Comparison of ENCODE assay signal across 8 cellular contexts in the genomic region with DNA sequence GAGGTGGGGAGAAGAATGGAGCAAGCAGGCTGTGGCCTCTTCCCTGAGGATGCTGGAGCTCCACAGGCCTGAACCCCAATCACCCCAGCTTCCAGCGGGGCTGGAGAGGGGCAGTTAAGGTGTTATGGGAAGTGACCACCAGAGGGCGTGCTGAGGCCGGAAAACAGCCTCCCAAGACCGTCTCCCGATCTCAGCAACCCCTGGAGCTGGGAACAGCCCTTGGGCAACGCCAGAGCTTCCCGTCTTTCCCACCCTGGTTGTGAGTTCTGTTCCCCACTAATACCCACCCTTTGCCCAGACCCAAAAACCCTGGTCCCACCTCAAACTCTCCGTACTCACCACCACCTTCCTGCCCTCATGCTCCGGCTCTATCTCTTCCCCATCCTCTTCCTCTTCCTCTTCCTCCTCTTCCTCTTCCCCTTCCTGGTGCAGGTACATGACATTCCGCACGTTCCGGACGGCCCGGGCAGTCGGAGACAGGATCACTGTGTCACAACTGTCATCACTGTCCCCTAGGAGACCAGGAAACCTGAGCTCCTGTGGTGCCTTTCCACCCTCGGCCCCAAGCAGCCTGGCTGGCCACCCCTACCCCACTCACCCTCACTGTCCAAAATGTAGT. TPM values are rescaled to one million over a fixed set of nuclear protein-coding genes. Genes with fewer than 3 reads are reported as not detected.
DNase-seq lines count a peak whose midpoint lies in the region; ATAC-seq, FAIRE-seq and TF ChIP-seq lines count a peak whose summit lies in the region.

No MANE protein-coding gene starts in this region.

- H3K4me1 Mint-ChIP-seq in GM23338, result peaks cover 41% of the 10 kb centered on the region

- H3K27me3 ChIP-seq in AG04450 (ENCODE audit: control insufficient read depth, insufficient read depth, low read length) (no peaks in the 10 kb centered on the region), GM23338 (ENCODE audit: insufficient read depth) (0 out of 2 replicates have a peak, but pooled peaks cover 3% of the 10 kb centered on the region), H1 (replicated peaks in 1 of 4; ENCODE audit: control insufficient read depth in 3 of 4, extremely low read depth in 1 of 4, insufficient read depth in 3 of 4, low read length in 3 of 4) (peaks cover 0 to 2% (median 0%) of the 10 kb centered on the region in 4 experiments; a peak in 2 of 7 replicates)

- no peak overlapping the region for H3K4me3 Mint-ChIP-seq in GM23338

- H3K4me2 ChIP-seq in GM23338 (no peak overlapping the region), H1 (ENCODE audit: insufficient read depth in 1 of 2, low read depth in 2 of 2, low read length in 2 of 2) (no peak overlapping the region)

- no peak overlapping the region for H3K9ac ChIP-seq in H1 (replicated peaks in 1 of 4; ENCODE audit: extremely low read depth in 1 of 4, low read depth in 3 of 4, low read length in 3 of 4)

- ATAC-seq in GM23338 (peak; percentile 79), GM21515 (IDR thresholded peaks at IDR 0.05; ENCODE audit: unreplicated experiment) (no peak)

- peaks cover 19% of the 10 kb centered on the region for H3K27me3 Mint-ChIP-seq in GM23338 (ENCODE audit: insufficient read depth, low read depth, poor library complexity)

- no peak overlapping the region for H3K4ac ChIP-seq in H1 (replicated peaks; ENCODE audit: insufficient read length, low read depth, low read length)

- TF ChIP-seq CTCF in AG04450 (IDR thresholded peaks at IDR 0.05; ENCODE audit: low read depth, low read length), result peak; percentile 88
- TF ChIP-seq CTCF in GM23338 (conservative IDR thresholded peaks at IDR 0.05; ENCODE audit: low read depth in 2 of 2), result peak; percentile 79 to 96
- TF ChIP-seq CTCF in H1 (IDR thresholded peaks at IDR 0.05; ENCODE audit: control extremely low read depth in 1 of 3, insufficient read depth in 1 of 3, low read depth in 1 of 3, low read length in 3 of 3), result peak in 2 of 3 experiments; percentile 94 to 97; a peak in 3 of 4 replicates

- TF ChIP-seq POLR2A in H1 (IDR thresholded peaks at IDR 0.05; ENCODE audit: control extremely low read depth in 1 of 2, low read depth in 2 of 2, low read length in 2 of 2), result no peak

- H3K9me3 ChIP-seq in AG04450 (ENCODE audit: control insufficient read depth, insufficient read depth, low read length) (no peaks in the 10 kb centered on the region), H1 (ENCODE audit: insufficient read depth in 2 of 2, low read depth in 1 of 2, low read length in 1 of 2) (no peaks in the 10 kb centered on the region)

- no peak overlapping the region for H3K56ac ChIP-seq in H1 (replicated peaks; ENCODE audit: insufficient read length, low read depth, low read length)

- H3K27ac Mint-ChIP-seq in GM23338, result no peak overlapping the region

- no peaks in the 10 kb centered on the region for H3K23me2 ChIP-seq in H1 (ENCODE audit: low read depth, low read length)

- 51% methylated on average over 16 of the region's 16 CpGs; no CpG with 5 or more reads in 1 of the 2 experiments for WGBS in H1 (ENCODE audit: extremely low coverage in 1 of 2, insufficient coverage in 1 of 2, insufficient read length in 1 of 2, insufficient replicate concordance in 2 of 2, low coverage in 1 of 2, low lambda C conversion rate in 2 of 2, missing lambda C conversion rate in 1 of 2), 2 experiments

- no peak overlapping the region for H2BK20ac ChIP-seq in H1 (ENCODE audit: low read length)

- H2BK120ac ChIP-seq in H1 (replicated peaks; ENCODE audit: low read depth, low read length), result no peak overlapping the region

- DNase-seq in AG04450 (ENCODE audit: low read depth, low spot score) (no peak), GM23338 (ENCODE audit: low spot score) (peak; percentile 90), NCI-H774 (lab: John Stamatoyannopoulos, UW) (peak; percentile 54), H1 (ENCODE audit: low read depth in 1 of 2, low spot score in 2 of 2) (peak in 1 of 2 experiments; percentile 93), midbrain (lab: John Stamatoyannopoulos, UW) (peak; percentile 75)
- DNase-seq in activated CD8-positive, alpha-beta memory T cell treated with anti-CD3 and anti-CD28 coated beads for 24 hours, result peak; percentile 88
- DNase-seq in stimulated activated CD8-positive, alpha-beta memory T cell treated with anti-CD3 and anti-CD28 coated beads, Interleukin-4, amount 100 ng/mL, for 4 hours (ENCODE audit: low read depth in 2 of 2, low spot score in 1 of 2), result peak; percentile 29 to 40

- no peaks in the 10 kb centered on the region for H3K79me1 ChIP-seq in H1 (ENCODE audit: low read depth, low read length)

- no peak overlapping the region for H2BK12ac ChIP-seq in H1 (ENCODE audit: low read depth, low read length)

- H2BK15ac ChIP-seq in H1 (ENCODE audit: low read length), result no peak overlapping the region

- H3F3A ChIP-seq in GM23338 (replicated peaks; ENCODE audit: low read depth), result no peaks in the 10 kb centered on the region

- H2AFZ ChIP-seq in GM23338 (no peak overlapping the region), H1 (ENCODE audit: low read length) (no peak overlapping the region)

- no peak overlapping the region for H4K5ac ChIP-seq in H1 (ENCODE audit: insufficient read length, low read depth, low read length)

- H3K4me1 ChIP-seq in GM23338 (ENCODE audit: insufficient read depth) (peaks cover 15% of the 10 kb centered on the region), H1 (replicated peaks in 1 of 4; ENCODE audit: control insufficient read depth in 3 of 4, insufficient read depth in 4 of 4, low read length in 3 of 4) (peaks cover 4 to 23% (median 6%) of the 10 kb centered on the region in 4 experiments)

- H4K20me1 ChIP-seq in GM23338 (replicated peaks; ENCODE audit: insufficient read depth) (no peaks in the 10 kb centered on the region), H1 (replicated peaks in 1 of 2; ENCODE audit: control insufficient read depth in 1 of 2, insufficient read depth in 2 of 2, low read length in 2 of 2) (peaks cover 0 to 4% of the 10 kb centered on the region in 2 experiments)

- no peak overlapping the region for H3K14ac ChIP-seq in H1 (ENCODE audit: insufficient read length)

- no peak for TF ChIP-seq EP300 in H1 (IDR thresholded peaks at IDR 0.05; ENCODE audit: borderline replicate concordance in 1 of 2, low read depth in 2 of 2, low read length in 2 of 2)

- peak; percentile 85 for FAIRE-seq in H1 (lab: Jason Lieb, UNC)

- H3K23ac ChIP-seq in H1 (ENCODE audit: insufficient read length), result no peak overlapping the region

- H3K9me2 ChIP-seq in GM23338 (ENCODE audit: insufficient read depth), result no peaks in the 10 kb centered on the region

- peak overlapping the region; percentile 39 for H3K27ac ChIP-seq in AG04450 (ENCODE audit: low read depth, low read length)
- no peak overlapping the region for H3K27ac ChIP-seq in GM23338 (ENCODE audit: low read depth)
- H3K27ac ChIP-seq in H1 (ENCODE audit: low read depth, low read length), result no peak overlapping the region

- H4K8ac ChIP-seq in H1 (ENCODE audit: extremely low read depth, insufficient read depth, low read length), result no peak overlapping the region

- H3K36me3 ChIP-seq in GM23338 (ENCODE audit: insufficient read depth) (no peaks in the 10 kb centered on the region; the same call in 1 of the 2 replicates), H1 (ENCODE audit: control insufficient read depth in 2 of 4, insufficient read depth in 4 of 4, low read length in 3 of 4) (no peaks in the 10 kb centered on the region)

- H4K91ac ChIP-seq in H1 (replicated peaks; ENCODE audit: insufficient read length, low read length), result no peak overlapping the region

- CTCF ChIA-PET in AG04450 (lab: Charles Lee) (interaction anchor here (0.7 to 3.8 kb wide), 32 partner anchors 9 to 279 kb away, joined by 3 to 120 read pairs (median 7); partner anchors contain the start of genes AAAS, CSAD, ESPL1 and IGFBP6), H1 (lab: Charles Lee; ENCODE audit: partially characterized antibody) (interaction anchor here (0.5 to 22.4 kb wide), 39 partner anchors 14 to 512 kb away, joined by 3 to 531 read pairs (median 5); partner anchors contain the start of genes CSAD, ESPL1, IGFBP6 and SOAT2)

- no peak overlapping the region for H3K18ac ChIP-seq in H1 (ENCODE audit: extremely low read depth, low read length)

- H2AK5ac ChIP-seq in H1 (ENCODE audit: low read depth, low read length), result no peak overlapping the region

- H3K4me3 ChIP-seq in AG04450 (ENCODE audit: low read depth, low read length) (no peak overlapping the region), GM23338 (no peak overlapping the region), H1 (ENCODE audit: extremely low read depth in 1 of 4, insufficient read depth in 2 of 4, low read depth in 3 of 4, low read length in 4 of 4) (no peak overlapping the region)

- H3K9me3 Mint-ChIP-seq in GM23338, result no peaks in the 10 kb centered on the region

- POLR2A ChIA-PET in AG04450 (lab: Yijun Ruan, JAX) (interaction anchor here (0.5 to 4.5 kb wide), 18 partner anchors 9 to 132 kb away, joined by 3 to 48 read pairs (median 4); partner anchors contain the start of genes CSAD, IGFBP6, SOAT2 and SPRYD3), H1 (lab: Charles Lee; ENCODE audit: partially characterized antibody) (interaction anchor here (0.6 to 2.8 kb wide), 17 partner anchors 8 to 303 kb away, joined by 3 to 16 read pairs (median 3); partner anchors contain the start of genes IGFBP6 and SPRYD3)

- no peaks in the 10 kb centered on the region for H3K79me2 ChIP-seq in GM23338 (replicated peaks; ENCODE audit: insufficient read depth)
- H3K79me2 ChIP-seq in H1 (ENCODE audit: control insufficient read depth in 1 of 2, insufficient read depth in 2 of 2, low read length in 2 of 2), result no peaks in the 10 kb centered on the region

- no peak overlapping the region for H2BK5ac ChIP-seq in H1 (ENCODE audit: low read depth, low read length)

- H3K36me3 Mint-ChIP-seq in GM23338 (ENCODE audit: low read depth), result peaks cover 3% of the 10 kb centered on the region; the same call in 1 of the 3 replicates

- peak; percentile 96 to 97 for TF ChIP-seq RAD21 in H1 (IDR thresholded peaks at IDR 0.05 in 1 of 2, conservative IDR thresholded peaks at IDR 0.05 in 1 of 2; ENCODE audit: low read depth in 2 of 2, low read length in 2 of 2)

RNA-seq across cellular contexts. Expression of gene SPRYD3, which starts 13.1 kb away (rescaled TPM):
- polyA plus RNA-seq in AG04450 (2011; rRNA removed), result 15.4 and 17.6 TPM in 2 replicates
- 25.2 and 26.8 TPM in 2 replicates for polyA minus RNA-seq in AG04450 (2011; rRNA and poly(A)+ RNA removed)
- total RNA-seq in GM23338 (2014; rRNA removed; shearing (Covaris generic)), result 4.7 and 5.4 TPM in 2 replicates
- 3.4 and 4.3 TPM in 2 replicates for polyA plus RNA-seq in GM23338 (2016; fragmentation: Nextera tagmentation; extraction: Ambion mirVana)
- total RNA-seq in H1 (2021; fragmentation: NEBNext Ultra II Directional; extraction: Animal tissue kit (Norgen Biotek cat#: 25700)), result 6.6 and 6.8 TPM in 2 replicates
- 8.0 and 10.4 TPM in 2 replicates for polyA plus RNA-seq in H1 (2011; rRNA removed)
- polyA plus RNA-seq in H1 (2011; cell fraction: cytosol; rRNA removed), result 7.4 TPM
- 10.8 TPM for polyA plus RNA-seq in H1 (2011; cell fraction: nucleus; rRNA removed)
- 4.9 to 8.7 TPM (median 6.7 TPM) in 4 replicates for polyA plus RNA-seq in H1 (2012, experiment 1 of 2)
- 6.0 TPM for polyA plus RNA-seq in H1 (2012, experiment 2 of 2)
- 3.4 TPM for polyA plus RNA-seq in H1 (2013, experiment 1 of 2)
- 4.0 TPM for polyA plus RNA-seq in H1 (2013, experiment 2 of 2)
- polyA minus RNA-seq in H1 (2011; rRNA and poly(A)+ RNA removed), result 7.9 and 9.9 TPM in 2 replicates
- polyA minus RNA-seq in H1 (2011; cell fraction: cytosol; rRNA and poly(A)+ RNA removed), result 4.6 TPM
- 7.6 TPM for polyA minus RNA-seq in H1 (2011; cell fraction: nucleus; rRNA and poly(A)+ RNA removed)

RNA-seq across cellular contexts. Expression of gene TNS2, which starts 16.2 kb away (rescaled TPM):
- polyA plus RNA-seq in AG04450 (2011; rRNA removed) (23.1 and 31.0 TPM in 2 replicates), GM23338 (2016; fragmentation: Nextera tagmentation; extraction: Ambion mirVana) (1.5 and 1.8 TPM in 2 replicates), H1 (2011; rRNA removed) (2.8 and 5.0 TPM in 2 replicates)
- polyA minus RNA-seq in AG04450 (2011; rRNA and poly(A)+ RNA removed), result 74.2 and 82.3 TPM in 2 replicates
- 5.7 and 6.9 TPM in 2 replicates for total RNA-seq in GM23338 (2014; rRNA removed; shearing (Covaris generic))
- 4.7 and 5.8 TPM in 2 replicates for total RNA-seq in H1 (2021; fragmentation: NEBNext Ultra II Directional; extraction: Animal tissue kit (Norgen Biotek cat#: 25700))
- polyA plus RNA-seq in H1 (2011; cell fraction: cytosol; rRNA removed), result 1.7 TPM
- polyA plus RNA-seq in H1 (2011; cell fraction: nucleus; rRNA removed), result 25.7 TPM
- 4.3 to 6.2 TPM (median 4.8 TPM) in 4 replicates for polyA plus RNA-seq in H1 (2012, experiment 1 of 2)
- 2.5 TPM for polyA plus RNA-seq in H1 (2012, experiment 2 of 2)
- polyA plus RNA-seq in H1 (2013, experiment 1 of 2), result 3.7 TPM
- polyA plus RNA-seq in H1 (2013, experiment 2 of 2), result 3.4 TPM
- 1.7 and 2.8 TPM in 2 replicates for polyA minus RNA-seq in H1 (2011; rRNA and poly(A)+ RNA removed)
- polyA minus RNA-seq in H1 (2011; cell fraction: cytosol; rRNA and poly(A)+ RNA removed), result 10.8 TPM
- 10.6 TPM for polyA minus RNA-seq in H1 (2011; cell fraction: nucleus; rRNA and poly(A)+ RNA removed)

RNA-seq across cellular contexts. Expression of gene IGFBP6, which starts 31.4 kb away (rescaled TPM):
- polyA plus RNA-seq in AG04450 (2011; rRNA removed) (182 and 274 TPM in 2 replicates), GM23338 (2016; fragmentation: Nextera tagmentation; extraction: Ambion mirVana) (14.7 and 17.6 TPM in 2 replicates), H1 (2011; rRNA removed) (14.7 and 25.3 TPM in 2 replicates)
- 61.6 and 95.6 TPM in 2 replicates for polyA minus RNA-seq in AG04450 (2011; rRNA and poly(A)+ RNA removed)
- total RNA-seq in GM23338 (2014; rRNA removed; shearing (Covaris generic)), result 14.1 and 16.6 TPM in 2 replicates
- total RNA-seq in H1 (2021; fragmentation: NEBNext Ultra II Directional; extraction: Animal tissue kit (Norgen Biotek cat#: 25700)), result 13.7 and 16.4 TPM in 2 replicates
- 15.4 TPM for polyA plus RNA-seq in H1 (2011; cell fraction: cytosol; rRNA removed)
- polyA plus RNA-seq in H1 (2011; cell fraction: nucleus; rRNA removed), result 13.2 TPM
- polyA plus RNA-seq in H1 (2012, experiment 1 of 2), result 5.3 to 13.0 TPM (median 10.2 TPM) in 4 replicates
- 22.3 TPM for polyA plus RNA-seq in H1 (2012, experiment 2 of 2)
- 8.4 TPM for polyA plus RNA-seq in H1 (2013, experiment 1 of 2)
- 10.8 TPM for polyA plus RNA-seq in H1 (2013, experiment 2 of 2)
- 2.6 and 3.5 TPM in 2 replicates for polyA minus RNA-seq in H1 (2011; rRNA and poly(A)+ RNA removed)
- polyA minus RNA-seq in H1 (2011; cell fraction: cytosol; rRNA and poly(A)+ RNA removed), result 2.9 TPM
- polyA minus RNA-seq in H1 (2011; cell fraction: nucleus; rRNA and poly(A)+ RNA removed), result 2.4 TPM

RNA-seq across cellular contexts. Expression of gene SOAT2, which starts 37.2 kb away (rescaled TPM):
- 0.06 TPM in 1 of 2 replicates, not detected in the other for polyA plus RNA-seq in AG04450 (2011; rRNA removed)
- not detected in 2 replicates for polyA minus RNA-seq in AG04450 (2011; rRNA and poly(A)+ RNA removed)
- not detected in 2 replicates for total RNA-seq in GM23338 (2014; rRNA removed; shearing (Covaris generic))
- polyA plus RNA-seq in GM23338 (2016; fragmentation: Nextera tagmentation; extraction: Ambion mirVana), result not detected in 2 replicates
- not detected in 2 replicates for total RNA-seq in H1 (2021; fragmentation: NEBNext Ultra II Directional; extraction: Animal tissue kit (Norgen Biotek cat#: 25700))
- polyA plus RNA-seq in H1 (2011; rRNA removed), result 0.08 and 0.13 TPM in 2 replicates
- 0.12 TPM for polyA plus RNA-seq in H1 (2011; cell fraction: cytosol; rRNA removed)
- 0.21 TPM for polyA plus RNA-seq in H1 (2011; cell fraction: nucleus; rRNA removed)
- not detected in 4 replicates for polyA plus RNA-seq in H1 (2012, experiment 1 of 2)
- polyA plus RNA-seq in H1 (2012, experiment 2 of 2), result not detected
- polyA plus RNA-seq in H1 (2013, experiment 1 of 2), result 0.04 TPM
- polyA plus RNA-seq in H1 (2013, experiment 2 of 2), result not detected
- polyA minus RNA-seq in H1 (2011; rRNA and poly(A)+ RNA removed), result not detected in 2 replicates
- not detected for polyA minus RNA-seq in H1 (2011; cell fraction: cytosol; rRNA and poly(A)+ RNA removed)
- polyA minus RNA-seq in H1 (2011; cell fraction: nucleus; rRNA and poly(A)+ RNA removed), result not detected

RNA-seq across cellular contexts. Expression of gene EIF4B, which starts 59.8 kb away (rescaled TPM):
- 548 and 645 TPM in 2 replicates for polyA plus RNA-seq in AG04450 (2011; rRNA removed)
- 854 and 868 TPM in 2 replicates for polyA minus RNA-seq in AG04450 (2011; rRNA and poly(A)+ RNA removed)
- 564 and 584 TPM in 2 replicates for total RNA-seq in GM23338 (2014; rRNA removed; shearing (Covaris generic))
- 130 and 141 TPM in 2 replicates for polyA plus RNA-seq in GM23338 (2016; fragmentation: Nextera tagmentation; extraction: Ambion mirVana)
- 811 and 816 TPM in 2 replicates for total RNA-seq in H1 (2021; fragmentation: NEBNext Ultra II Directional; extraction: Animal tissue kit (Norgen Biotek cat#: 25700))
- polyA plus RNA-seq in H1 (2011; rRNA removed), result 269 and 307 TPM in 2 replicates
- polyA plus RNA-seq in H1 (2011; cell fraction: cytosol; rRNA removed), result 530 TPM
- polyA plus RNA-seq in H1 (2011; cell fraction: nucleus; rRNA removed), result 680 TPM
- 514 to 624 TPM (median 554 TPM) in 4 replicates for polyA plus RNA-seq in H1 (2012, experiment 1 of 2)
- 45.7 TPM for polyA plus RNA-seq in H1 (2012, experiment 2 of 2)
- 453 TPM for polyA plus RNA-seq in H1 (2013, experiment 1 of 2)
- 431 TPM for polyA plus RNA-seq in H1 (2013, experiment 2 of 2)
- 939 and 1,134 TPM in 2 replicates for polyA minus RNA-seq in H1 (2011; rRNA and poly(A)+ RNA removed)
- polyA minus RNA-seq in H1 (2011; cell fraction: cytosol; rRNA and poly(A)+ RNA removed), result 559 TPM
- 516 TPM for polyA minus RNA-seq in H1 (2011; cell fraction: nucleus; rRNA and poly(A)+ RNA removed)
